ENCODE assay signal across 31 cellular contexts in the genomic region with DNA sequence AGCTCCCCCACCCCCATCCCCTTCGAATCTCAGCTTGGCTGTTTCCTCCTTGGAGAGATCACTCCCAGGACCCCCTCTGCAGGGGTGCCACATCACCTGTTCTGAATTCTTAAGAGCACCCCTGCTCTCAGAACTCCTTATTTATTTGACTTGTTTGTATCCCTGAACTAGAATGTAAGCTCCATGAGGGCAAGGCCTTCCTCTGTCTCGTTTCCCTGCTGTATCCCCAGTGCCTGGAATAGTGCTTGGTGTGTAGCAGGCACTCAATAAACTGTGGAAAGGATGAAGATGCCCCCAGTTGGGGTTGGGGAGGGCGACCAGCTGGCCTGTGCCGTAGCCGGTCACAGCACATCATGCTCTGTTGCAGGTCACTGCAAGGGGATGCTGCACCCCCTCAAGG. TPM values are rescaled to one million over a fixed set of nuclear protein-coding genes. Genes with fewer than 3 reads are reported as not detected.
A peak's percentile ranks its signal among the peaks of the same experiment; 100 is the strongest.
DNase-seq lines count a peak whose midpoint lies in the region; ATAC-seq, FAIRE-seq and TF ChIP-seq lines count a peak whose summit lies in the region.
"Had no signal": no experiment of that assay in that cellular context is flagged by ENCODE, and none has a peak within 500 bp of the region (broad histone marks: within the 10 kb centered on the region; RNA-seq: fewer than 3 reads in every experiment).

No MANE protein-coding gene starts in this region.

- intact Hi-C loops in left cardiac atrium (cut with DNase I) = no loop called here

- ATAC-seq in left cardiac atrium (no peak), HG03439 (IDR thresholded peaks at IDR 0.05; ENCODE audit: unreplicated experiment) (no peak)
- ATAC-seq: A549; CD8-positive, alpha-beta T cell; GM12878 had no signal

- H3K4me3 ChIP-seq in cardiac muscle cell (no peak overlapping the region), mesenchymal stem cell (ENCODE audit: insufficient read depth in 1 of 2, low read depth in 1 of 2, low read length in 2 of 2) (no peak overlapping the region)
- H3K4me3 ChIP-seq: A549; BLaER1 treated with 17β-estradiol and CSF1 and Interleukin-3, amounts not matched to agents 10 nM and 100 nM; GM12878; SK-N-MC had no signal

- no peak overlapping the region for H3K23ac ChIP-seq in mesenchymal stem cell (ENCODE audit: low read length in 2 of 2)

- no peak overlapping the region for H2BK15ac ChIP-seq in mesenchymal stem cell (ENCODE audit: low read depth, poor library complexity, severe bottlenecking)

- no peak overlapping the region for H3K4me2 ChIP-seq in mesenchymal stem cell (ENCODE audit: low read length, poor library complexity, severe bottlenecking)
- H3K4me2 ChIP-seq: A549, KMS-11 had no signal

- H3K27me3 ChIP-seq in cardiac muscle cell (no peaks in the 10 kb centered on the region), mesenchymal stem cell (ENCODE audit: control insufficient read depth in 1 of 2, insufficient read depth in 1 of 2, low read length in 2 of 2) (peaks cover 4 to 11% of the 10 kb centered on the region in 2 experiments)

- peaks cover 1% of the 10 kb centered on the region for H3K79me1 ChIP-seq in mesenchymal stem cell (replicated peaks; ENCODE audit: low read length, poor library complexity, severe bottlenecking)

- WGBS in mesenchymal stem cell = over 99% methylated on average over 5 of the region's 5 CpGs

- TF ChIP-seq CTCF in cardiac muscle cell (IDR thresholded peaks at IDR 0.05; ENCODE audit: low read depth, low read length) = no peak

- no peak overlapping the region for H3K14ac ChIP-seq in mesenchymal stem cell (ENCODE audit: low read length in 2 of 2)

- no peak overlapping the region for H3K18ac ChIP-seq in mesenchymal stem cell (ENCODE audit: low read depth in 1 of 2, low read length in 2 of 2)

- peaks cover 8% of the 10 kb centered on the region for H3K4me1 ChIP-seq in cardiac muscle cell (ENCODE audit: low read depth)
- peaks cover 49% of the 10 kb centered on the region for H3K4me1 ChIP-seq in mesenchymal stem cell (ENCODE audit: control insufficient read depth, insufficient read depth, low read depth, low read length)
- H3K4me1 ChIP-seq: A549 had no signal

- no peak for DNase-seq in cardiac muscle cell (ENCODE audit: low read depth in 1 of 2, low spot score in 1 of 2)
- no peak for DNase-seq in left cardiac atrium
- DNase-seq in HTR-8/SVneo (ENCODE audit: insufficient read length, low spot score) = no peak
- no peak for DNase-seq in mesenchymal stem cell
- DNase-seq in activated CD4-positive, alpha-beta T cell treated with anti-CD3 and anti-CD28 coated beads, Interleukin-2, amount 50 U/mL, for 48 hours = no peak
- DNase-seq in stimulated activated CD4-positive, alpha-beta T cell treated with anti-CD3 and anti-CD28 coated beads, Interleukin-2, amount 100 ng/mL, for 24 hours = no peak
- DNase-seq: AML-193, Caco-2, DMS 273 treated with DMSO at 0.1 percent for 48 hours, DMS79, EL, GDM1, HCEC 1CT, IMR-90, MM.1S, NCI-H1048, NCI-H1417 treated with DMSO at 0.1 percent for 48 hours, NCI-H1694 treated with DMSO at 0.1 percent for 48 hours, NCI-H2081, NCI-H226, NCI-H510A, NCI-H69, SHP77 treated with DMSO at 0.1 percent for 48 hours had no signal

- H2AFZ ChIP-seq in mesenchymal stem cell (ENCODE audit: low read depth, low read length) = no peak overlapping the region

- H2AK5ac ChIP-seq in mesenchymal stem cell (ENCODE audit: low read length, severe bottlenecking) = no peak overlapping the region

- H3K9ac ChIP-seq in mesenchymal stem cell (ENCODE audit: low read length) = no peak overlapping the region
- H3K9ac ChIP-seq: KMS-11 had no signal

- peak overlapping the region; percentile 66 for H4K91ac ChIP-seq in mesenchymal stem cell (ENCODE audit: low read length)

- no peak overlapping the region for H3K4ac ChIP-seq in mesenchymal stem cell (ENCODE audit: low read depth in 1 of 2, low read length in 2 of 2)

- no peak overlapping the region for H2BK120ac ChIP-seq in mesenchymal stem cell (ENCODE audit: low read depth, low read length)

- no peak overlapping the region for H4K8ac ChIP-seq in mesenchymal stem cell (ENCODE audit: low read length)

- no peak overlapping the region for H2BK5ac ChIP-seq in mesenchymal stem cell (ENCODE audit: low read depth, low read length, poor library complexity, severe bottlenecking)

- FAIRE-seq in HTR-8/SVneo (lab: Jason Lieb, UNC) = peak; percentile 13
- FAIRE-seq: A549, GM12878, H1 had no signal

- no peak overlapping the region for H2BK12ac ChIP-seq in mesenchymal stem cell (ENCODE audit: low read length in 2 of 2)

- H3K9me3 ChIP-seq in cardiac muscle cell (ENCODE audit: low read depth) (no peaks in the 10 kb centered on the region), mesenchymal stem cell (ENCODE audit: control insufficient read depth, low read length) (no peaks in the 10 kb centered on the region)
- H3K9me3 ChIP-seq: A549; BLaER1 treated with 17β-estradiol and CSF1 and Interleukin-3, amounts not matched to agents 10 nM and 100 nM; Caco-2 had no signal

- H3K36me3 ChIP-seq in cardiac muscle cell (peaks cover 3% of the 10 kb centered on the region), mesenchymal stem cell (ENCODE audit: control insufficient read depth in 1 of 2, insufficient read depth in 2 of 2, low read depth in 1 of 2, low read length in 2 of 2) (peaks cover 22 to 56% of the 10 kb centered on the region in 2 experiments)

- H3K27ac ChIP-seq in cardiac muscle cell (peak overlapping the region; percentile 98), mesenchymal stem cell (ENCODE audit: low read length, poor library complexity, severe bottlenecking) (no peak overlapping the region)
- H3K27ac ChIP-seq: A549, KMS-11, SK-N-MC had no signal

RNA-seq across cellular contexts. Expression of a gene that starts 3.6 kb away (rescaled TPM):
- total RNA-seq in cardiac muscle cell (2,973 and 4,339 TPM in 2 replicates), left cardiac atrium (10 to 100 TPM; 11.0 to 15.2 TPM)
- polyA plus RNA-seq in cardiac muscle cell = 3,396 and 3,769 TPM in 2 replicates
- 777 TPM for polyA plus RNA-seq in mesenchymal stem cell (2013, experiment 1 of 2)
- 775 TPM for polyA plus RNA-seq in mesenchymal stem cell (2013, experiment 2 of 2)

RNA-seq across cellular contexts. Expression of a gene that starts 13.7 kb away (rescaled TPM):
- 0.51 and 0.56 TPM in 2 replicates for total RNA-seq in cardiac muscle cell
- polyA plus RNA-seq in cardiac muscle cell = not detected in 2 replicates
- total RNA-seq in left cardiac atrium = under 1 TPM in 1 of 2 donors, not detected in 1; 0.21 TPM
- 0.08 TPM for polyA plus RNA-seq in mesenchymal stem cell (2013, experiment 1 of 2)
- 0.07 TPM for polyA plus RNA-seq in mesenchymal stem cell (2013, experiment 2 of 2)

RNA-seq across cellular contexts. Expression of a gene that starts 30.6 kb away (rescaled TPM):
- 81.8 TPM in 2 replicates for total RNA-seq in cardiac muscle cell
- polyA plus RNA-seq in cardiac muscle cell = 48.3 and 48.5 TPM in 2 replicates
- 10 to 100 TPM; 80.2 to 91.8 TPM for total RNA-seq in left cardiac atrium
- 40.1 TPM for polyA plus RNA-seq in mesenchymal stem cell (2013, experiment 1 of 2)
- 38.8 TPM for polyA plus RNA-seq in mesenchymal stem cell (2013, experiment 2 of 2)

Comparison
In these comparisons a context has a peak if more than half of its experiments do, and no peak if none do; other contexts are left out.
1. RNA of a gene that starts 3.6 kb away (total RNA-seq): 2,973 to 4,339 TPM in cardiac muscle cell; 11.0 to 15.2 TPM in left cardiac atrium; every median in the first group is over 100 times any median in the second.